18 cellular contexts compared by ENCODE assay signal in the genomic region with DNA sequence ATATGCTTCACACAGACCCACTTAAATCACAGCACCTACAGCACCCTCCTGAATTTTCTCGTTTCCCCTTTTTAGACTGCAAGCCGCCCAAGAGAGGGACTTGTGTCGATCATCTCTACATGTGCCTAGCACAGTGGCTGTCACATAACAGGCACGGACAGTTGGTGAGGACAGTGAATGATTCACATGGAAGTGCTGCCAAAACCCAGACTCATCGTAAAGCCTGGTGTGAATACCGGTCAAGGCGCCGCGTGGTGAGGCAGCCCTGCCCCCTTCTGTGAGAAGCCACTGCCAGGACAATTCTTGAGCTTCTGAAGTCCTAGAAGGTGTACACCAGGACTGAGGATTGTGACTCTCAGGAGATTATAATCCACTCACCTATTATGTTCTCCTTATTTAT.
"Had no signal": no experiment of that assay in that cellular context is flagged by ENCODE, and none has a peak within 500 bp of the region (broad histone marks: within the 10 kb centered on the region; RNA-seq: fewer than 3 reads in every experiment).

No MANE protein-coding gene starts in this region.

- H3K9me3 ChIP-seq: SJCRH30 had no signal

- ATAC-seq: SK-N-SH treated with all-trans-retinoic acid at 6 μM for 48 hours had no signal

- DNase-seq: KBM-7, MV-4-11, NCI-H1048, NCI-H1105, NCI-H1417, NCI-H1436 treated with DMSO at 0.1 percent for 48 hours, NCI-H1694, NCI-H1930, NCI-H2081, NCI-H2107, NCI-H2227 treated with DMSO at 0.1 percent for 48 hours, NCI-H524, NCI-H526 treated with DMSO at 0.1 percent for 48 hours, NCI-H748 treated with DMSO at 0.1 percent for 48 hours, SHP77 treated with DMSO at 0.1 percent for 48 hours, SJCRH30 had no signal

- H3K27ac ChIP-seq: RWPE1, SJCRH30 had no signal

- H3K4me1 ChIP-seq: SJCRH30 had no signal

- H3K4me3 ChIP-seq: SJCRH30 had no signal

- H3K27me3 ChIP-seq: SJCRH30 had no signal
